10 cellular contexts compared by ENCODE assay signal in genomic region chr11:46248270-46249102, GRCh38. TPM values are rescaled to one million over a fixed set of nuclear protein-coding genes. Genes with fewer than 3 reads are reported as not detected.
A peak's percentile ranks its signal among the peaks of the same experiment; 100 is the strongest.
DNase-seq lines count a peak whose midpoint lies in the region; ATAC-seq and TF ChIP-seq lines count a peak whose summit lies in the region.
"Had no signal": no experiment of that assay in that cellular context is flagged by ENCODE, and none has a peak within 500 bp of the region (broad histone marks: within the 10 kb centered on the region; RNA-seq: fewer than 3 reads in every experiment).

No MANE protein-coding gene starts in this region.

- peak overlapping the region; percentile 46 for H3K4me2 ChIP-seq in smooth muscle cell

- no peaks in the 10 kb centered on the region for H3K36me3 Mint-ChIP-seq in activated T-cell treated with anti-CD3 and anti-CD28 coated beads, Interleukin-2, amount 50 U/mL, for 72 hours (ENCODE audit: insufficient read depth in 2 of 2)

- no peaks in the 10 kb centered on the region for H3K79me2 ChIP-seq in smooth muscle cell (ENCODE audit: low read depth)

- H3F3A ChIP-seq in smooth muscle cell (ENCODE audit: low read depth), result peaks cover 15% of the 10 kb centered on the region

- no peak for TF ChIP-seq CTCF in fibroblast of pulmonary artery (IDR thresholded peaks at IDR 0.05; ENCODE audit: low read length, missing control alignments)
- no peak for TF ChIP-seq CTCF in smooth muscle cell (IDR thresholded peaks at IDR 0.05; ENCODE audit: borderline replicate concordance, insufficient read depth, poor library complexity, severe bottlenecking)

- DNase-seq in activated T-cell treated with anti-CD3 and anti-CD28 coated beads, Interleukin-2, amount 50 U/mL, for 72 hours, result peak in 1 of 2 donors; percentile 10
- DNase-seq in activated T-cell treated with anti-CD3 and anti-CD28 coated beads for 4 hours (no peak), SJSA1 (ENCODE audit: low read depth in 1 of 2, low spot score in 2 of 2) (peak; percentile 88 to 95), fibroblast of pulmonary artery (ENCODE audit: low read depth) (peak; percentile 90), smooth muscle cell (lab: John Stamatoyannopoulos, UW; ENCODE audit: unreplicated experiment) (no peak), KG1 (lab: John Stamatoyannopoulos, UW) (no peak)

- no peaks in the 10 kb centered on the region for H3K9me3 Mint-ChIP-seq in activated T-cell treated with anti-CD3 and anti-CD28 coated beads, Interleukin-2, amount 50 U/mL, for 72 hours
- H3K9me3 Mint-ChIP-seq: IgD-negative memory B cell had no signal

- no peak overlapping the region for H3K4me3 Mint-ChIP-seq in activated T-cell treated with anti-CD3 and anti-CD28 coated beads, Interleukin-2, amount 50 U/mL, for 72 hours
- H3K4me3 Mint-ChIP-seq: IgD-negative memory B cell had no signal

- H3K9me3 ChIP-seq in SJSA1 (replicated peaks) (no peaks in the 10 kb centered on the region), smooth muscle cell (replicated peaks; ENCODE audit: low read depth) (no peaks in the 10 kb centered on the region)
- H3K9me3 ChIP-seq: BLaER1 treated with 17β-estradiol and CSF1 and Interleukin-3, amounts not matched to agents 10 nM and 100 nM had no signal

- H3K4me1 Mint-ChIP-seq in activated T-cell treated with anti-CD3 and anti-CD28 coated beads, Interleukin-2, amount 50 U/mL, for 72 hours (ENCODE audit: low read depth), result peaks cover 15% of the 10 kb centered on the region
- H3K4me1 Mint-ChIP-seq: IgD-negative memory B cell had no signal

- H3K4me1 ChIP-seq in SJSA1 (replicated peaks) (peaks cover 49% of the 10 kb centered on the region), smooth muscle cell (ENCODE audit: low read depth) (peaks cover 21% of the 10 kb centered on the region)

- H3K27ac ChIP-seq in SJSA1 (peak overlapping the region; percentile 99), smooth muscle cell (ENCODE audit: low read depth) (peak overlapping the region; percentile 99)

- H3K36me3 ChIP-seq in SJSA1 (no peaks in the 10 kb centered on the region; the same call in 1 of the 2 replicates), smooth muscle cell (ENCODE audit: low read depth) (no peaks in the 10 kb centered on the region)
- H3K36me3 ChIP-seq: BLaER1 treated with 17β-estradiol and CSF1 and Interleukin-3, amounts not matched to agents 10 nM and 100 nM had no signal

- H4K20me1 ChIP-seq in smooth muscle cell (ENCODE audit: low read depth), result no peaks in the 10 kb centered on the region
- H4K20me1 ChIP-seq: BLaER1 treated with 17β-estradiol and CSF1 and Interleukin-3, amounts not matched to agents 10 nM and 100 nM had no signal

- 52% methylated on average over 19 of the region's 19 CpGs for WGBS in smooth muscle cell (ENCODE audit: low lambda C conversion rate)

- peak overlapping the region; percentile 88 for H3K9ac ChIP-seq in smooth muscle cell (ENCODE audit: low read depth)
- H3K9ac ChIP-seq: BLaER1 treated with 17β-estradiol and CSF1 and Interleukin-3, amounts not matched to agents 10 nM and 100 nM had no signal

- H3K27me3 Mint-ChIP-seq in activated T-cell treated with anti-CD3 and anti-CD28 coated beads, Interleukin-2, amount 50 U/mL, for 72 hours (ENCODE audit: low read depth), result no peaks in the 10 kb centered on the region

- peak; percentile 67 to 74 for ATAC-seq in activated T-cell treated with anti-CD3 and anti-CD28 coated beads, Interleukin-2, amount 50 U/mL, for 72 hours (replicated peaks in 1 of 2)
- ATAC-seq in GM21381 (IDR thresholded peaks at IDR 0.05; ENCODE audit: unreplicated experiment) (no peak), HG02884 (IDR thresholded peaks at IDR 0.05; ENCODE audit: unreplicated experiment) (no peak)

- H2AFZ ChIP-seq in smooth muscle cell (ENCODE audit: low read depth), result peak overlapping the region; percentile 65

- H3K27me3 ChIP-seq in SJSA1 (replicated peaks) (no peaks in the 10 kb centered on the region), smooth muscle cell (ENCODE audit: low read depth) (no peaks in the 10 kb centered on the region)
- H3K27me3 ChIP-seq: BLaER1 treated with 17β-estradiol and CSF1 and Interleukin-3, amounts not matched to agents 10 nM and 100 nM had no signal

- H3K4me3 ChIP-seq in SJSA1 (no peak overlapping the region), fibroblast of pulmonary artery (replicated peaks; ENCODE audit: low read depth, low read length) (no peak overlapping the region), smooth muscle cell (no peak overlapping the region)
- H3K4me3 ChIP-seq: BLaER1 treated with 17β-estradiol and CSF1 and Interleukin-3, amounts not matched to agents 10 nM and 100 nM had no signal

- no peak overlapping the region for H3K27ac Mint-ChIP-seq in activated T-cell treated with anti-CD3 and anti-CD28 coated beads, Interleukin-2, amount 50 U/mL, for 72 hours
- H3K27ac Mint-ChIP-seq: IgD-negative memory B cell had no signal

RNA-seq across cellular contexts. Expression of gene CREB3L1, which starts 29.0 kb away (rescaled TPM):
- total RNA-seq in activated T-cell treated with anti-CD3 and anti-CD28 coated beads, Interleukin-2, amount 50 U/mL, for 72 hours, result not detected
- total RNA-seq in SJSA1 (2014; rRNA removed; shearing (Covaris generic)), result 12.1 and 22.7 TPM in 2 replicates
- 49.1 and 63.3 TPM in 2 replicates for total RNA-seq in smooth muscle cell
- polyA plus RNA-seq in smooth muscle cell, result 385 and 437 TPM in 2 replicates
- polyA plus RNA-seq: IgD-negative memory B cell had no signal

Comparison
In these comparisons a context has a peak if more than half of its experiments do, and no peak if none do; other contexts are left out.
1. ATAC-seq: peak in activated T-cell treated with anti-CD3 and anti-CD28 coated beads, Interleukin-2, amount 50 U/mL, for 72 hours (2 of 2); none in GM21381 (single experiment) and HG02884 (single experiment).
2. DNase-seq: peak in SJSA1 (2 of 2) and fibroblast of pulmonary artery (single experiment); none in activated T-cell treated with anti-CD3 and anti-CD28 coated beads for 4 hours (single experiment), smooth muscle cell (single experiment) and KG1 (single experiment).
3. RNA of gene CREB3L1, which starts 29.0 kb away (total RNA-seq): 49.1 to 63.3 TPM in smooth muscle cell and 12.1 to 22.7 TPM in SJSA1; not detected in activated T-cell treated with anti-CD3 and anti-CD28 coated beads, Interleukin-2, amount 50 U/mL, for 72 hours; every median in the first group is over 10 times any median in the second.